Comparison of ENCODE assay signal across 8 cellular contexts in the genomic region with DNA sequence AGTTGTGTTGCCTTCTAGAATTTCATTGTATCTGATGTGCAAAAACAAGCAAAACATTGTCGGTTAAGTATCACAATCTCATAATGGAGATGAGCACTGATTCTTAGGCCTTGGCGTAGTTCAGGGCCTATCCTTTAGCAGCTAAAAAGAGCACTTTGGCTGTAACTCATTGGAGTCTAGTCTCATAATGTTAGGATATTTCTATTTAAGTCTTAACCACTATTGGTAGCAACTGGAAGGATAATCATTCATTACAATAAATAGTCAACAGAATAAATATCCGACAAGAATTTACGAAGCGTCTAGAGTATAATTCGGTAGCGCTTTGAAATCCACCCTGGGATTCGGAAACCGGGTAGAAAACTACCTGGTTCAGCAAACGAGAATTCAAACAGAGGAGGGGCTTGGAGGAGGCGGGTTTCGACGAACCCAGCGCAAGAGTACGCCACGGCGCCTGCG. TPM values are rescaled to one million over a fixed set of nuclear protein-coding genes. Genes with fewer than 3 reads are reported as not detected.
A peak's percentile ranks its signal among the peaks of the same experiment; 100 is the strongest.
DNase-seq lines count a peak whose midpoint lies in the region; ATAC-seq and TF ChIP-seq lines count a peak whose summit lies in the region.

No MANE protein-coding gene starts in this region.

- H3K4ac ChIP-seq in trophoblast cell (ENCODE audit: low read depth, low read length): no peak overlapping the region

- H4K91ac ChIP-seq in trophoblast cell (ENCODE audit: low read depth, low read length): no peak overlapping the region

- peaks cover 40% of the 10 kb centered on the region for H3K79me2 ChIP-seq in OCI-LY3 (ENCODE audit: low read length)
- peaks cover 15% of the 10 kb centered on the region for H3K79me2 ChIP-seq in trophoblast cell (ENCODE audit: control insufficient read depth, insufficient read depth, low read length, poor library complexity)

- no peak overlapping the region for H3K14ac ChIP-seq in trophoblast cell (ENCODE audit: low read length)

- peak overlapping the region; percentile 86 for H3K4me2 ChIP-seq in OCI-LY3 (ENCODE audit: low read length)
- peak overlapping the region; percentile 81 for H3K4me2 ChIP-seq in trophoblast cell (ENCODE audit: low read length)

- H3K4me1 ChIP-seq in OCI-LY3 (ENCODE audit: low read length) (peaks cover 56% of the 10 kb centered on the region), trophoblast cell (ENCODE audit: control insufficient read depth in 1 of 2, insufficient read depth in 2 of 2, low read length in 2 of 2) (no peaks in the 10 kb centered on the region), upper lobe of right lung (peaks cover 24% of the 10 kb centered on the region)

- H2AK5ac ChIP-seq in trophoblast cell (ENCODE audit: low read length): no peak overlapping the region

- H3K9ac ChIP-seq in OCI-LY3 (ENCODE audit: low read length) (peak overlapping the region; percentile 94), trophoblast cell (ENCODE audit: low read length) (no peak overlapping the region)

- no peak overlapping the region for H2BK5ac ChIP-seq in trophoblast cell (ENCODE audit: low read depth, low read length, poor library complexity)

- TF ChIP-seq CTCF in AG09319 (IDR thresholded peaks at IDR 0.05; ENCODE audit: low read depth, low read length) (no peak), OCI-LY3 (IDR thresholded peaks at IDR 0.05; ENCODE audit: low read depth, low read length) (no peak), upper lobe of right lung (IDR thresholded peaks at IDR 0.05) (no peak)

- H3K9me3 ChIP-seq in OCI-LY3 (ENCODE audit: insufficient read depth, low read length) (no peaks in the 10 kb centered on the region), trophoblast cell (ENCODE audit: insufficient read depth, low read depth, low read length) (no peaks in the 10 kb centered on the region), upper lobe of right lung (no peaks in the 10 kb centered on the region)

- H2BK12ac ChIP-seq in trophoblast cell (ENCODE audit: low read length): no peak overlapping the region

- no peak overlapping the region for H2BK120ac ChIP-seq in trophoblast cell (ENCODE audit: insufficient read depth, low read length, poor library complexity)

- peak; percentile 66 for DNase-seq in AG09319 (ENCODE audit: extremely low read depth, low read depth)
- DNase-seq in activated naive CD4-positive, alpha-beta T cell (lab: John Stamatoyannopoulos, UW): peak in 3 of 4 experiments; percentile 51 to 79 (median 57)
- peak; percentile 90 for DNase-seq in Right ventricle myocardium superior
- DNase-seq in trophoblast cell: peak; percentile 80 to 94
- peak; percentile 92 for DNase-seq in upper lobe of right lung

- no peak overlapping the region for H3K18ac ChIP-seq in trophoblast cell (ENCODE audit: low read length)

- no peak overlapping the region for H4K8ac ChIP-seq in trophoblast cell (ENCODE audit: low read depth, low read length)

- peak overlapping the region; percentile 90 for H3K27ac ChIP-seq in OCI-LY3 (ENCODE audit: low read length)
- no peak overlapping the region for H3K27ac ChIP-seq in trophoblast cell (ENCODE audit: low read depth, low read length)
- H3K27ac ChIP-seq in upper lobe of right lung: peak overlapping the region; percentile 97

- H3K23ac ChIP-seq in trophoblast cell (ENCODE audit: low read length): no peak overlapping the region

- H4K12ac ChIP-seq in trophoblast cell (ENCODE audit: low read depth, low read length): no peak overlapping the region

- H3K36me3 ChIP-seq in OCI-LY3 (replicated peaks; ENCODE audit: low read depth, low read length) (no peaks in the 10 kb centered on the region), trophoblast cell (ENCODE audit: control insufficient read depth in 1 of 2, insufficient read depth in 2 of 2, low read length in 2 of 2) (no peaks in the 10 kb centered on the region), upper lobe of right lung (no peaks in the 10 kb centered on the region)

- peak; percentile 76 for ATAC-seq in GM18498 (IDR thresholded peaks at IDR 0.05; ENCODE audit: unreplicated experiment)
- ATAC-seq in HG02884 (IDR thresholded peaks at IDR 0.05; ENCODE audit: unreplicated experiment): peak; percentile 68
- ATAC-seq in Right ventricle myocardium superior (ENCODE audit: poor library complexity): peak; percentile 94
- peak; percentile 88 for ATAC-seq in upper lobe of right lung

- intact Hi-C loops in Right ventricle myocardium superior (cut with DNase I) (loop anchor here (10.0 kb wide), 1 partner anchor 619 kb away; a partner anchor contains a TSS), upper lobe of right lung (cut with DNase I) (no loop called here)

- no CpG with 5 or more reads among the region's 18 CpGs for whole genome bisulfite sequencing in trophoblast cell (ENCODE audit: extremely low coverage, insufficient coverage, insufficient read length)

- H4K20me1 ChIP-seq in OCI-LY3 (ENCODE audit: insufficient read depth, low read length): peaks cover 30% of the 10 kb centered on the region

- H3K79me1 ChIP-seq in trophoblast cell (ENCODE audit: low read length): peaks cover 13% of the 10 kb centered on the region

- H3K27me3 ChIP-seq in OCI-LY3 (ENCODE audit: low read depth, low read length) (no peaks in the 10 kb centered on the region), trophoblast cell (ENCODE audit: insufficient read depth, low read length) (no peaks in the 10 kb centered on the region), upper lobe of right lung (peaks cover 4% of the 10 kb centered on the region)

- H3K4me3 ChIP-seq in OCI-LY3 (ENCODE audit: low read length) (peak overlapping the region; percentile 78), trophoblast cell (ENCODE audit: low read depth, low read length) (no peak overlapping the region), upper lobe of right lung (peak overlapping the region; percentile 79)

- H2AFZ ChIP-seq in OCI-LY3 (ENCODE audit: low read depth, low read length): 0 out of 2 replicates have a peak overlapping the region, but pooled peaks have one; percentile 27
- H2AFZ ChIP-seq in trophoblast cell (ENCODE audit: insufficient read depth, low read length, poor library complexity): no peak overlapping the region

RNA-seq across cellular contexts. Expression of a gene that starts 0.5 kb away (rescaled TPM):
- 13.2 TPM for total RNA-seq in Right ventricle myocardium superior
- 18.9 and 20.8 TPM in 2 replicates for polyA plus RNA-seq in trophoblast cell (2013)
- total RNA-seq in upper lobe of right lung: 21.3 TPM

RNA-seq across cellular contexts. Expression of a gene that starts 57.9 kb away (rescaled TPM):
- total RNA-seq in Right ventricle myocardium superior (48.0 TPM), upper lobe of right lung (23.9 TPM)
- polyA plus RNA-seq in trophoblast cell (2013): 77.6 and 79.3 TPM in 2 replicates
